In the genomic region with DNA sequence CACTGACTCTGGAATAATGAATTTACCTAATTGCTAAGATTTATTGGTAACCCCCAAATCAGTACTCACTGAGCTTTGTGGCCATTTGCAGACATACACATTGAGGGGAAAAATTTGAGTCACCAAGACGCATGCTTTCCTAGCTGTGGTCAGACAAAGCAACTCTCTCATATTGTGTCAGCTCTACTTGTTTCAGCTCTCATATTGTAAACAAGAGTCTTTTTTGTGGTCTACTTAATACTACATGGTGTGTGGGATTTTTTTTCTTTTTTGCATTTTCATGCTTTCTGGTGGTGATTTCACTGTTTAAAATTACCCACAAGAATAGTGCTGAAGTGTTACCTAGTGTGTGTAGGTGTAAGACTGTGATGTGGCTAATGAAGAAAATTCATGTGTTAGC, we compare ENCODE assay signal across 1 cellular context.
A peak's percentile ranks its signal among the peaks of the same experiment; 100 is the strongest.
TF ChIP-seq lines count a peak whose summit lies in the region.

No MANE protein-coding gene starts in this region.

TF ChIP-seq in GM12878, 131 proteins besides CTCF, POLR2A, EP300 and RAD21 (continued from another document and continues in another):
- TF ChIP-seq, protein P1, sequence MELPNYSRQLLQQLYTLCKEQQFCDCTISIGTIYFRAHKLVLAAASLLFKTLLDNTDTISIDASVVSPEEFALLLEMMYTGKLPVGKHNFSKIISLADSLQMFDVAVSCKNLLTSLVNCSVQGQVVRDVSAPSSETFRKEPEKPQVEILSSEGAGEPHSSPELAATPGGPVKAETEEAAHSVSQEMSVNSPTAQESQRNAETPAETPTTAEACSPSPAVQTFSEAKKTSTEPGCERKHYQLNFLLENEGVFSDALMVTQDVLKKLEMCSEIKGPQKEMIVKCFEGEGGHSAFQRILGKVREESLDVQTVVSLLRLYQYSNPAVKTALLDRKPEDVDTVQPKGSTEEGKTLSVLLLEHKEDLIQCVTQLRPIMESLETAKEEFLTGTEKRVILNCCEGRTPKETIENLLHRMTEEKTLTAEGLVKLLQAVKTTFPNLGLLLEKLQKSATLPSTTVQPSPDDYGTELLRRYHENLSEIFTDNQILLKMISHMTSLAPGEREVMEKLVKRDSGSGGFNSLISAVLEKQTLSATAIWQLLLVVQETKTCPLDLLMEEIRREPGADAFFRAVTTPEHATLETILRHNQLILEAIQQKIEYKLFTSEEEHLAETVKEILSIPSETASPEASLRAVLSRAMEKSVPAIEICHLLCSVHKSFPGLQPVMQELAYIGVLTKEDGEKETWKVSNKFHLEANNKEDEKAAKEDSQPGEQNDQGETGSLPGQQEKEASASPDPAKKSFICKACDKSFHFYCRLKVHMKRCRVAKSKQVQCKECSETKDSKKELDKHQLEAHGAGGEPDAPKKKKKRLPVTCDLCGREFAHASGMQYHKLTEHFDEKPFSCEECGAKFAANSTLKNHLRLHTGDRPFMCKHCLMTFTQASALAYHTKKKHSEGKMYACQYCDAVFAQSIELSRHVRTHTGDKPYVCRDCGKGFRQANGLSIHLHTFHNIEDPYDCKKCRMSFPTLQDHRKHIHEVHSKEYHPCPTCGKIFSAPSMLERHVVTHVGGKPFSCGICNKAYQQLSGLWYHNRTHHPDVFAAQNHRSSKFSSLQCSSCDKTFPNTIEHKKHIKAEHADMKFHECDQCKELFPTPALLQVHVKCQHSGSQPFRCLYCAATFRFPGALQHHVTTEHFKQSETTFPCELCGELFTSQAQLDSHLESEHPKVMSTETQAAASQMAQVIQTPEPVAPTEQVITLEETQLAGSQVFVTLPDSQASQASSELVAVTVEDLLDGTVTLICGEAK (IDR thresholded peaks at IDR 0.05; ENCODE audit: borderline replicate concordance), result no peak
- TF ChIP-seq RCOR1 (conservative IDR thresholded peaks at IDR 0.05; ENCODE audit: low read depth, low read length) (no peak), ZNF384 (IDR thresholded peaks at IDR 0.05; ENCODE audit: borderline replicate concordance, low read depth, low read length) (no peak), GATAD2B (conservative IDR thresholded peaks at IDR 0.05; ENCODE audit: low read depth) (no peak), ZZZ3 (IDR thresholded peaks at IDR 0.05; ENCODE audit: control insufficient read depth, insufficient read length, low read depth) (no peak), PML (IDR thresholded peaks at IDR 0.05; ENCODE audit: low read length) (no peak), CREB1 (IDR thresholded peaks at IDR 0.05; ENCODE audit: low read depth) (no peak), IRF4 (IDR thresholded peaks at IDR 0.05; ENCODE audit: low read depth, low read length) (peak; percentile 54; the same call in 1 of the 2 replicates), CEBPB (IDR thresholded peaks at IDR 0.05; ENCODE audit: borderline replicate concordance in 1 of 2, low read depth in 2 of 2, low read length in 2 of 2) (no peak), MTA2 (IDR thresholded peaks at IDR 0.05; ENCODE audit: low read depth) (peak; percentile 65), SIN3A (IDR thresholded peaks at IDR 0.05; ENCODE audit: low read depth, low read length) (no peak), IKZF2 (IDR thresholded peaks at IDR 0.05) (peak in 1 of 2 experiments; percentile 46; a peak in 3 of 4 replicates), CBX5 (IDR thresholded peaks at IDR 0.05; ENCODE audit: low read depth) (no peak), REST (IDR thresholded peaks at IDR 0.05; ENCODE audit: low read depth, low read length) (no peak), PBX3 (IDR thresholded peaks at IDR 0.05; ENCODE audit: insufficient replicate concordance, low read depth, low read length) (no peak), BRCA1 (IDR thresholded peaks at IDR 0.05; ENCODE audit: low read depth, low read length) (no peak), NR2C1 (IDR thresholded peaks at IDR 0.05) (no peak), STAT1 (conservative IDR thresholded peaks at IDR 0.05) (no peak), SKIL (IDR thresholded peaks at IDR 0.05; ENCODE audit: low read depth, poor library complexity, severe bottlenecking) (peak; percentile 47), BACH1 (IDR thresholded peaks at IDR 0.05; ENCODE audit: borderline replicate concordance) (no peak), E2F4 (IDR thresholded peaks at IDR 0.05; ENCODE audit: low read depth, low read length) (no peak), POU2F2 (IDR thresholded peaks at IDR 0.05; ENCODE audit: borderline replicate concordance, low read depth, low read length) (0 out of 3 replicates have a peak, but pooled peaks have one; percentile 29), MLLT1 (IDR thresholded peaks at IDR 0.05) (no peak), TAF1 (IDR thresholded peaks at IDR 0.05; ENCODE audit: borderline replicate concordance, low read depth, low read length) (no peak), MYB (IDR thresholded peaks at IDR 0.05; ENCODE audit: borderline replicate concordance, low read depth, low read length) (no peak), SMAD5 (IDR thresholded peaks at IDR 0.05; ENCODE audit: low read depth) (no peak), NBN (IDR thresholded peaks at IDR 0.05) (no peak), TCF12 (IDR thresholded peaks at IDR 0.05; ENCODE audit: low read depth, low read length) (no peak), ZBTB11 (CRISPR knock-in tag; IDR thresholded peaks at IDR 0.05) (no peak), FOS (IDR thresholded peaks at IDR 0.05; ENCODE audit: borderline replicate concordance, extremely low read depth, insufficient read length) (no peak), SUZ12 (IDR thresholded peaks at IDR 0.05; ENCODE audit: unreplicated experiment) (no peak), KAT2A (conservative IDR thresholded peaks at IDR 0.05; ENCODE audit: control insufficient read depth, low read depth, low read length) (no peak)
- TF ChIP-seq, protein P2, sequence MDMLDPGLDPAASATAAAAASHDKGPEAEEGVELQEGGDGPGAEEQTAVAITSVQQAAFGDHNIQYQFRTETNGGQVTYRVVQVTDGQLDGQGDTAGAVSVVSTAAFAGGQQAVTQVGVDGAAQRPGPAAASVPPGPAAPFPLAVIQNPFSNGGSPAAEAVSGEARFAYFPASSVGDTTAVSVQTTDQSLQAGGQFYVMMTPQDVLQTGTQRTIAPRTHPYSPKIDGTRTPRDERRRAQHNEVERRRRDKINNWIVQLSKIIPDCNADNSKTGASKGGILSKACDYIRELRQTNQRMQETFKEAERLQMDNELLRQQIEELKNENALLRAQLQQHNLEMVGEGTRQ (IDR thresholded peaks at IDR 0.05; ENCODE audit: borderline replicate concordance, low read depth, low read length), result no peak
- TF ChIP-seq, protein P3, sequence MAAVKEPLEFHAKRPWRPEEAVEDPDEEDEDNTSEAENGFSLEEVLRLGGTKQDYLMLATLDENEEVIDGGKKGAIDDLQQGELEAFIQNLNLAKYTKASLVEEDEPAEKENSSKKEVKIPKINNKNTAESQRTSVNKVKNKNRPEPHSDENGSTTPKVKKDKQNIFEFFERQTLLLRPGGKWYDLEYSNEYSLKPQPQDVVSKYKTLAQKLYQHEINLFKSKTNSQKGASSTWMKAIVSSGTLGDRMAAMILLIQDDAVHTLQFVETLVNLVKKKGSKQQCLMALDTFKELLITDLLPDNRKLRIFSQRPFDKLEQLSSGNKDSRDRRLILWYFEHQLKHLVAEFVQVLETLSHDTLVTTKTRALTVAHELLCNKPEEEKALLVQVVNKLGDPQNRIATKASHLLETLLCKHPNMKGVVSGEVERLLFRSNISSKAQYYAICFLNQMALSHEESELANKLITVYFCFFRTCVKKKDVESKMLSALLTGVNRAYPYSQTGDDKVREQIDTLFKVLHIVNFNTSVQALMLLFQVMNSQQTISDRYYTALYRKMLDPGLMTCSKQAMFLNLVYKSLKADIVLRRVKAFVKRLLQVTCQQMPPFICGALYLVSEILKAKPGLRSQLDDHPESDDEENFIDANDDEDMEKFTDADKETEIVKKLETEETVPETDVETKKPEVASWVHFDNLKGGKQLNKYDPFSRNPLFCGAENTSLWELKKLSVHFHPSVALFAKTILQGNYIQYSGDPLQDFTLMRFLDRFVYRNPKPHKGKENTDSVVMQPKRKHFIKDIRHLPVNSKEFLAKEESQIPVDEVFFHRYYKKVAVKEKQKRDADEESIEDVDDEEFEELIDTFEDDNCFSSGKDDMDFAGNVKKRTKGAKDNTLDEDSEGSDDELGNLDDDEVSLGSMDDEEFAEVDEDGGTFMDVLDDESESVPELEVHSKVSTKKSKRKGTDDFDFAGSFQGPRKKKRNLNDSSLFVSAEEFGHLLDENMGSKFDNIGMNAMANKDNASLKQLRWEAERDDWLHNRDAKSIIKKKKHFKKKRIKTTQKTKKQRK (IDR thresholded peaks at IDR 0.05; ENCODE audit: low read depth, low read length), result no peak
